In genomic region chr10:131728829-131729228, GRCh38 we compare ENCODE assay signal across 12 cellular contexts.
"Had no signal": no experiment of that assay in that cellular context is flagged by ENCODE, and none has a peak within 500 bp of the region (broad histone marks: within the 10 kb centered on the region; RNA-seq: fewer than 3 reads in every experiment).

No MANE protein-coding gene starts in this region.

- H3K27ac Mint-ChIP-seq: activated naive CD8-positive, alpha-beta T cell treated with anti-CD3 and anti-CD28 coated beads, Interleukin-2, amount 10 ng/mL, durations not matched to agents 7 days and 5 days; stimulated activated naive CD8-positive, alpha-beta T cell treated with anti-CD3 and anti-CD28 coated beads, Interleukin-15, Interleukin-2, amounts not matched to agents 100 ng/mL and 50 ng/mL, for 24 hours had no signal

- H3K4me3 Mint-ChIP-seq: activated naive CD8-positive, alpha-beta T cell treated with anti-CD3 and anti-CD28 coated beads, Interleukin-2, amount 10 ng/mL, durations not matched to agents 7 days and 5 days; brain; central memory CD8-positive, alpha-beta T cell; stimulated activated naive CD8-positive, alpha-beta T cell treated with anti-CD3 and anti-CD28 coated beads, Interleukin-15, Interleukin-2, amounts not matched to agents 100 ng/mL and 50 ng/mL, for 24 hours had no signal

- H3K36me3 Mint-ChIP-seq: activated naive CD8-positive, alpha-beta T cell treated with anti-CD3 and anti-CD28 coated beads, Interleukin-2, amount 10 ng/mL, durations not matched to agents 7 days and 5 days; brain had no signal

- H3K27me3 Mint-ChIP-seq: activated naive CD8-positive, alpha-beta T cell treated with anti-CD3 and anti-CD28 coated beads, Interleukin-2, amount 10 ng/mL, durations not matched to agents 7 days and 5 days had no signal

- ATAC-seq: left cardiac atrium, lower lobe of right lung had no signal

- H3K4me1 Mint-ChIP-seq: activated naive CD8-positive, alpha-beta T cell treated with anti-CD3 and anti-CD28 coated beads, Interleukin-2, amount 10 ng/mL, durations not matched to agents 7 days and 5 days had no signal

- DNase-seq: activated CD4-positive, CD25-positive, alpha-beta regulatory T cell treated with anti-CD3 and anti-CD28 coated beads, Interleukin-2, amount 50 U/mL, for 72 hours; activated naive CD4-positive, alpha-beta T cell; activated naive CD8-positive, alpha-beta T cell treated with anti-CD3 and anti-CD28 coated beads, Interleukin-2, amount 10 ng/mL, durations not matched to agents 7 days and 5 days; effector memory CD4-positive, alpha-beta T cell; foreskin melanocyte; left cardiac atrium; lower lobe of right lung; T-helper 1 cell; testis had no signal

- H3K9me3 Mint-ChIP-seq: activated naive CD8-positive, alpha-beta T cell treated with anti-CD3 and anti-CD28 coated beads, Interleukin-2, amount 10 ng/mL, durations not matched to agents 7 days and 5 days; central memory CD8-positive, alpha-beta T cell had no signal
